ENCODE assay signal across 29 cellular contexts in genomic region chr2:227616631-227617030, GRCh38. TPM values are rescaled to one million over a fixed set of nuclear protein-coding genes. Genes with fewer than 3 reads are reported as not detected.
DNase-seq lines count a peak whose midpoint lies in the region; ATAC-seq and TF ChIP-seq lines count a peak whose summit lies in the region.
"Had no signal": no experiment of that assay in that cellular context is flagged by ENCODE, and none has a peak within 500 bp of the region (broad histone marks: within the 10 kb centered on the region; RNA-seq: fewer than 3 reads in every experiment).

No MANE protein-coding gene starts in this region.

- ATAC-seq in Right ventricle myocardium superior (ENCODE audit: poor library complexity), result no peak
- no peak for ATAC-seq in GM19328 (IDR thresholded peaks at IDR 0.05; ENCODE audit: unreplicated experiment)
- ATAC-seq: CD8-positive, alpha-beta T cell had no signal

- H3K36me3 ChIP-seq in left ventricle myocardium inferior, result no peaks in the 10 kb centered on the region
- H3K36me3 ChIP-seq in NT2/D1 (ENCODE audit: insufficient read depth, insufficient read length, low read length), result no peaks in the 10 kb centered on the region
- H3K36me3 ChIP-seq in esophagus muscularis mucosa, result no peaks in the 10 kb centered on the region
- H3K36me3 ChIP-seq in thyroid gland, result no peaks in the 10 kb centered on the region
- H3K36me3 ChIP-seq: MG63, Peyer's patch had no signal

- H3K27me3 ChIP-seq in left ventricle myocardium inferior (ENCODE audit: low read depth), result peaks cover 29% of the 10 kb centered on the region
- H3K27me3 ChIP-seq in NT2/D1 (ENCODE audit: insufficient read depth, insufficient read length), result peaks cover 3% of the 10 kb centered on the region
- H3K27me3 ChIP-seq in esophagus muscularis mucosa, result peaks cover 0 to 9% (median 0%) of the 10 kb centered on the region in 4 donors
- no peaks in the 10 kb centered on the region for H3K27me3 ChIP-seq in thyroid gland
- H3K27me3 ChIP-seq: MG63, Peyer's patch had no signal

- H3K36me3 Mint-ChIP-seq in progenitor cell of endocrine pancreas (ENCODE audit: insufficient read depth), result no peaks in the 10 kb centered on the region
- H3K36me3 Mint-ChIP-seq: CD8-positive, alpha-beta T cell had no signal

- TF ChIP-seq POLR2A in esophagus muscularis mucosa (IDR thresholded peaks at IDR 0.05; ENCODE audit: low read depth) (no peak), thyroid gland (IDR thresholded peaks at IDR 0.05) (no peak)

- 63% methylated on average over 4 of the region's 4 CpGs for WGBS in esophagus muscularis mucosa
- WGBS in thyroid gland, 2 donors, result 40 to 45% methylated on average over 4 of the region's 4 CpGs

- H3K9ac ChIP-seq in NT2/D1 (ENCODE audit: insufficient read length, low read depth), result no peak overlapping the region
- H3K9ac ChIP-seq: SK-N-SH had no signal

- intact Hi-C loops in left ventricle myocardium inferior (cut with micrococcal nuclease), result no loop called here
- intact Hi-C loops in Right ventricle myocardium superior (cut with DNase I), result no loop called here
- intact Hi-C loops in esophagus muscularis mucosa (cut with DNase I), result no loop called here
- intact Hi-C loops in thyroid gland (cut with DNase I), result no loop called here

- H3K27ac ChIP-seq in left ventricle myocardium inferior (replicated peaks), result peak overlapping the region; percentile 16
- H3K27ac ChIP-seq in esophagus muscularis mucosa (replicated peaks in 1 of 4), result no peak overlapping the region
- H3K27ac ChIP-seq in thyroid gland, result no peak overlapping the region
- H3K27ac ChIP-seq: 22Rv1, C4-2B, Peyer's patch had no signal

- no peaks in the 10 kb centered on the region for H3K4me1 Mint-ChIP-seq in progenitor cell of endocrine pancreas (ENCODE audit: low read depth)
- H3K4me1 Mint-ChIP-seq: B cell had no signal

- peak overlapping the region; percentile 0 for H3K27ac Mint-ChIP-seq in progenitor cell of endocrine pancreas
- H3K27ac Mint-ChIP-seq: B cell; CD8-positive, alpha-beta T cell had no signal

- no peak overlapping the region for H3K4me3 Mint-ChIP-seq in progenitor cell of endocrine pancreas (ENCODE audit: low read depth)
- H3K4me3 Mint-ChIP-seq: B cell; CD8-positive, alpha-beta T cell had no signal

- no peaks in the 10 kb centered on the region for H3K9me3 Mint-ChIP-seq in progenitor cell of endocrine pancreas (ENCODE audit: low read depth)
- H3K9me3 Mint-ChIP-seq: CD8-positive, alpha-beta T cell had no signal

- H3K4me3 ChIP-seq in left ventricle myocardium inferior (no peak overlapping the region), NT2/D1 (ENCODE audit: insufficient read length, low read depth) (no peak overlapping the region), esophagus muscularis mucosa (no peak overlapping the region), thyroid gland (replicated peaks in 1 of 3) (no peak overlapping the region)
- H3K4me3 ChIP-seq: MG63, Peyer's patch had no signal

- peaks cover 18% of the 10 kb centered on the region for H3K27me3 Mint-ChIP-seq in progenitor cell of endocrine pancreas

- no peak for TF ChIP-seq EP300 in esophagus muscularis mucosa (IDR thresholded peaks at IDR 0.05)

- H3K9me3 ChIP-seq in left ventricle myocardium inferior (replicated peaks), result no peaks in the 10 kb centered on the region
- H3K9me3 ChIP-seq in NT2/D1 (ENCODE audit: insufficient read depth, low read length), result no peaks in the 10 kb centered on the region
- no peaks in the 10 kb centered on the region for H3K9me3 ChIP-seq in esophagus muscularis mucosa
- no peaks in the 10 kb centered on the region for H3K9me3 ChIP-seq in thyroid gland
- H3K9me3 ChIP-seq: MG63, Peyer's patch, SK-N-SH had no signal

- H3K4me1 ChIP-seq in left ventricle myocardium inferior, result no peaks in the 10 kb centered on the region
- H3K4me1 ChIP-seq in NT2/D1 (ENCODE audit: insufficient read depth, insufficient read length), result peaks cover 8% of the 10 kb centered on the region
- peaks cover 0 to 3% (median 0%) of the 10 kb centered on the region in 4 donors for H3K4me1 ChIP-seq in esophagus muscularis mucosa
- H3K4me1 ChIP-seq in thyroid gland, result no peaks in the 10 kb centered on the region
- H3K4me1 ChIP-seq: Peyer's patch had no signal

- DNase-seq in left ventricle myocardium inferior (no peak), Right ventricle myocardium superior (no peak), NT2/D1 (ENCODE audit: low read depth, low spot score) (peak; percentile 16), esophagus muscularis mucosa (ENCODE audit: extremely low spot score) (peak; percentile 21), progenitor cell of endocrine pancreas (ENCODE audit: low spot score, unreplicated experiment) (no peak), thyroid gland (no peak)
- DNase-seq in activated CD4-positive, alpha-beta T cell treated with anti-CD3 and anti-CD28 coated beads for 48 hours, result no peak
- DNase-seq: CD8-positive, alpha-beta T cell; DMS 273 treated with DMSO at 0.1 percent for 48 hours; DMS79; EL; GDM1; HCEC 1CT; IMR-90; KG1; MG63; NCI-H1105 treated with DMSO at 0.1 percent for 48 hours; NCI-H146; NCI-H2029; NCI-H446 treated with DMSO at 0.1 percent for 48 hours; NCI-H526 treated with DMSO at 0.1 percent for 48 hours; Peyer's patch; SIG-M5; SK-N-SH had no signal

- TF ChIP-seq CTCF in left ventricle myocardium inferior (IDR thresholded peaks at IDR 0.05; ENCODE audit: borderline replicate concordance), result no peak
- no peak for TF ChIP-seq CTCF in esophagus muscularis mucosa (IDR thresholded peaks at IDR 0.05)
- TF ChIP-seq CTCF in progenitor cell of endocrine pancreas (IDR thresholded peaks at IDR 0.05; ENCODE audit: unreplicated experiment), result no peak
- TF ChIP-seq CTCF in thyroid gland (IDR thresholded peaks at IDR 0.05), result no peak

RNA-seq across cellular contexts. Expression of gene SCYGR4, which starts 0.7 kb away (rescaled TPM):
- total RNA-seq in left ventricle myocardium inferior (not detected), Right ventricle myocardium superior (not detected), esophagus muscularis mucosa (not detected), progenitor cell of endocrine pancreas (not detected in 2 replicates), thyroid gland (not detected)
- total RNA-seq: B cell; CD8-positive, alpha-beta T cell; IMR-90; OCI-LY7; Peyer's patch had no signal

RNA-seq across cellular contexts. Expression of gene SCYGR3, which starts 2.0 kb away (rescaled TPM):
- total RNA-seq in left ventricle myocardium inferior (not detected), Right ventricle myocardium superior (not detected), esophagus muscularis mucosa (not detected), progenitor cell of endocrine pancreas (not detected in 2 replicates), thyroid gland (not detected)
- total RNA-seq: B cell; CD8-positive, alpha-beta T cell; IMR-90; OCI-LY7; Peyer's patch had no signal

RNA-seq across cellular contexts. Expression of gene SCYGR2, which starts 17.9 kb away (rescaled TPM):
- not detected for total RNA-seq in left ventricle myocardium inferior
- not detected for total RNA-seq in Right ventricle myocardium superior
- total RNA-seq in esophagus muscularis mucosa, result not detected
- total RNA-seq in progenitor cell of endocrine pancreas, result not detected in 2 replicates
- total RNA-seq in thyroid gland, result not detected
- total RNA-seq: B cell; CD8-positive, alpha-beta T cell; IMR-90; OCI-LY7; Peyer's patch had no signal

RNA-seq across cellular contexts. Expression of gene SCYGR5, which starts 50.0 kb away (rescaled TPM):
- total RNA-seq in left ventricle myocardium inferior (not detected), Right ventricle myocardium superior (not detected), esophagus muscularis mucosa (not detected), progenitor cell of endocrine pancreas (not detected in 2 replicates), thyroid gland (not detected)
- total RNA-seq: B cell; CD8-positive, alpha-beta T cell; IMR-90; OCI-LY7; Peyer's patch had no signal

Comparison
In these comparisons a context has a peak if more than half of its experiments do, and no peak if none do; other contexts are left out.
1. DNase-seq: peak in NT2/D1 (single experiment) and esophagus muscularis mucosa (single experiment); none in left ventricle myocardium inferior (single experiment), Right ventricle myocardium superior (single experiment), progenitor cell of endocrine pancreas (single experiment), thyroid gland (0 of 2) and activated CD4-positive, alpha-beta T cell treated with anti-CD3 and anti-CD28 coated beads for 48 hours (single experiment).